Comparison of ENCODE assay signal across 8 cellular contexts in the genomic region with DNA sequence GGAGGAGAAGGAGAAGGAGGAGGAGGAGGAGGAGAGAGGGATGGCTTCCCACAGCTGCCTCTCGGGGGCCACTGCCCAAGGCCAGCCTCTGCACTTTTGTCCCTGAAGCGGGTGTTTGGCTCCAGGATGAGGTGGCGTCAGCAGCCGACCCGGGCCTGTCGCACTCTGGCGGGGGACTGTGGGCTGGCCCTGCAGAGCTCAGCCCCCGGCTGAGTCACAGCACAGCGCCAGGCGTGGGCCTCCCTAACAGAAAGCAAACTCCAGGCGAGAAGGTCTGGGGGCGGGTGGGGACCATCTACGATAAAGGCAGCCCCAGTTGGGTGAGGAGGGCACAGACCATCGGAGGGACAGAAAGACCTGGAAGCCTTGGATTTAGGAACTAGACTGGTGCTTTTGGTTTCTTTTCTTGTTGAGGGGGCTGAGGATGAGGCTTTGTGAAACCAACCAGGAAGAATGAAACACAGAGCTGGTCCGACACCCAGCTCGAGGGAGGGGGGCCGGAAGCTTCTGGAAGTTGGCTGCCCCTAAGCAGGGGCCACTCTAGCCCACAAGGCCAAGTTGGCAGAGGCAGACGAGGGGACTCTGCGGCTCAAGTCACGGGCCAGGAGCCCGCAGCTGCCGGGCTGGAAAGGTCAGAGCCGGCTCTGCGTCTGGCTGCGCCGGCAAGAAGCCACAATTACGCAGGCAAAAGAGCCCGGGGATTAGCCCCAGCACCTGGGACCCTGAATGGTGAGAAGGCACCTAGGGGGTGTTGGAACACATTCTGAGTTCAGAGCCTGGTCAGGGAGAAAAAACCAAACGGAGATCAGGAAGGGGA. TPM values are rescaled to one million over a fixed set of nuclear protein-coding genes. Genes with fewer than 3 reads are reported as not detected.
DNase-seq lines count a peak whose midpoint lies in the region; ATAC-seq and TF ChIP-seq lines count a peak whose summit lies in the region.

No MANE protein-coding gene starts in this region.

- DNase-seq in CD4-positive, CD25-positive, alpha-beta regulatory T cell = peak; percentile 71 to 86 (median 72)
- DNase-seq in NT2/D1 (ENCODE audit: low read depth, low spot score) (no peak), activated T-cell treated with anti-CD3 and anti-CD28 coated beads for 4 hours (peak; percentile 81), epithelial cell of prostate (ENCODE audit: low read depth, low spot score) (no peak), mucosa of descending colon (peak; percentile 69 to 88 (median 78))
- DNase-seq in stimulated activated CD8-positive, alpha-beta memory T cell treated with anti-CD3 and anti-CD28 coated beads, Interleukin-4, amount 100 ng/mL, for 1 hour (ENCODE audit: low read depth in 2 of 2, low spot score in 1 of 2) = peak; percentile 64 to 72

- peak; percentile 85 to 88 for ATAC-seq in CD4-positive, CD25-positive, alpha-beta regulatory T cell (ENCODE audit: low read depth in 2 of 2)
- ATAC-seq in GM21786 (IDR thresholded peaks at IDR 0.05; ENCODE audit: unreplicated experiment) (peak; percentile 34), mucosa of descending colon (peak; percentile 67), GM21360 (IDR thresholded peaks at IDR 0.05; ENCODE audit: unreplicated experiment) (no peak)

- peaks cover 3% of the 10 kb centered on the region for H3K36me3 Mint-ChIP-seq in CD4-positive, CD25-positive, alpha-beta regulatory T cell

- H3K27me3 Mint-ChIP-seq in CD4-positive, CD25-positive, alpha-beta regulatory T cell = no peaks in the 10 kb centered on the region

- no peaks in the 10 kb centered on the region for H3K9me3 Mint-ChIP-seq in CD4-positive, CD25-positive, alpha-beta regulatory T cell

- peaks cover 0 to 53% (median 17%) of the 10 kb centered on the region in 4 donors for H3K4me1 Mint-ChIP-seq in CD4-positive, CD25-positive, alpha-beta regulatory T cell

- H3K4me1 ChIP-seq in CD4-positive, CD25-positive, alpha-beta regulatory T cell (ENCODE audit: control insufficient read depth, insufficient read depth, low read length, poor library complexity, severe bottlenecking) = peaks cover 66% of the 10 kb centered on the region
- H3K4me1 ChIP-seq in NT2/D1 (ENCODE audit: insufficient read depth, insufficient read length) = peaks cover 21% of the 10 kb centered on the region
- H3K4me1 ChIP-seq in mucosa of descending colon (ENCODE audit: low read depth) = peaks cover 27% of the 10 kb centered on the region

- H3K9me3 ChIP-seq in CD4-positive, CD25-positive, alpha-beta regulatory T cell (ENCODE audit: control insufficient read depth in 2 of 2, low read length in 2 of 2) = no peaks in the 10 kb centered on the region
- H3K9me3 ChIP-seq in NT2/D1 (ENCODE audit: insufficient read depth, low read length) (no peaks in the 10 kb centered on the region), mucosa of descending colon (no peaks in the 10 kb centered on the region)

- TF ChIP-seq CTCF in mucosa of descending colon (IDR thresholded peaks at IDR 0.05) = no peak

- peak overlapping the region; percentile 70 for H3K4me3 ChIP-seq in CD4-positive, CD25-positive, alpha-beta regulatory T cell (ENCODE audit: low read depth, low read length)
- peak overlapping the region; percentile 33 for H3K4me3 ChIP-seq in NT2/D1 (ENCODE audit: insufficient read length, low read depth)
- H3K4me3 ChIP-seq in mucosa of descending colon = no peak overlapping the region

- H3K27me3 ChIP-seq in CD4-positive, CD25-positive, alpha-beta regulatory T cell (ENCODE audit: control insufficient read depth, insufficient read depth, low read length) = no peaks in the 10 kb centered on the region
- H3K27me3 ChIP-seq in NT2/D1 (ENCODE audit: insufficient read depth, insufficient read length) = no peaks in the 10 kb centered on the region

- H3K27ac ChIP-seq in CD4-positive, CD25-positive, alpha-beta regulatory T cell (ENCODE audit: insufficient read depth, low read length, poor library complexity, severe bottlenecking) = peak overlapping the region; percentile 97
- peak overlapping the region; percentile 73 for H3K27ac ChIP-seq in epithelial cell of prostate

- peak overlapping the region; percentile 85 to 98 (median 94) for H3K4me3 Mint-ChIP-seq in CD4-positive, CD25-positive, alpha-beta regulatory T cell

- intact Hi-C loops in mucosa of descending colon (cut with DNase I, micrococcal nuclease) = no loop called here

- H3K27ac Mint-ChIP-seq in CD4-positive, CD25-positive, alpha-beta regulatory T cell = peak overlapping the region; percentile 97 to 100 (median 100)

- H3K9ac ChIP-seq in NT2/D1 (ENCODE audit: insufficient read length, low read depth) = peak overlapping the region; percentile 82

- H3K36me3 ChIP-seq in CD4-positive, CD25-positive, alpha-beta regulatory T cell (ENCODE audit: control insufficient read depth, insufficient read depth, low read length) = no peaks in the 10 kb centered on the region
- H3K36me3 ChIP-seq in NT2/D1 (ENCODE audit: insufficient read depth, insufficient read length, low read length) (peaks cover 41% of the 10 kb centered on the region), mucosa of descending colon (ENCODE audit: low read depth) (no peaks in the 10 kb centered on the region)

RNA-seq across cellular contexts. Expression of a gene that starts 18.2 kb away (rescaled TPM):
- total RNA-seq in CD4-positive, CD25-positive, alpha-beta regulatory T cell = 45.6 TPM
- 100 to 1,000 TPM; 101 to 118 (median 116) TPM for polyA plus RNA-seq in CD4-positive, CD25-positive, alpha-beta regulatory T cell
- 100 to 1,000 TPM in 2 of 3 donors, 10 to 100 TPM in 1; 86.3 to 158 (median 124) TPM for total RNA-seq in mucosa of descending colon

RNA-seq across cellular contexts. Expression of a gene that starts 23.3 kb away (rescaled TPM):
- 1,564 TPM for total RNA-seq in CD4-positive, CD25-positive, alpha-beta regulatory T cell
- 10 to 100 TPM; 30.7 to 85.9 (median 58.8) TPM for polyA plus RNA-seq in CD4-positive, CD25-positive, alpha-beta regulatory T cell
- 100 to 1,000 TPM; 267 to 328 (median 295) TPM for total RNA-seq in mucosa of descending colon

RNA-seq across cellular contexts. Expression of a gene that starts 30.5 kb away (rescaled TPM):
- total RNA-seq in CD4-positive, CD25-positive, alpha-beta regulatory T cell = 26.5 TPM
- under 1 TPM in 3 of 4 donors, not detected in 1; 0.03 to 0.28 (median 0.16) TPM for polyA plus RNA-seq in CD4-positive, CD25-positive, alpha-beta regulatory T cell
- 10 to 100 TPM in 1 of 3 donors, 1 to 10 TPM in 2; 4.4 to 10.6 (median 8.0) TPM for total RNA-seq in mucosa of descending colon

RNA-seq across cellular contexts. Expression of a gene that starts 35.7 kb away (rescaled TPM):
- total RNA-seq in CD4-positive, CD25-positive, alpha-beta regulatory T cell = 39.4 TPM
- polyA plus RNA-seq in CD4-positive, CD25-positive, alpha-beta regulatory T cell = 1 to 10 TPM; 6.7 to 8.7 (median 8.2) TPM
- 10 to 100 TPM; 77.1 to 97.4 (median 91.5) TPM for total RNA-seq in mucosa of descending colon

Comparison
In these comparisons a context has a peak if more than half of its experiments do, and no peak if none do; other contexts are left out.
1. DNase-seq: peak in CD4-positive, CD25-positive, alpha-beta regulatory T cell (3 of 3), activated T-cell treated with anti-CD3 and anti-CD28 coated beads for 4 hours (single experiment), mucosa of descending colon (3 of 3) and stimulated activated CD8-positive, alpha-beta memory T cell treated with anti-CD3 and anti-CD28 coated beads, Interleukin-4, amount 100 ng/mL, for 1 hour (2 of 2); none in NT2/D1 (single experiment) and epithelial cell of prostate (single experiment).